9 cellular contexts compared by ENCODE assay signal in genomic region chr9:95857122-95857521, GRCh38. TPM values are rescaled to one million over a fixed set of nuclear protein-coding genes. Genes with fewer than 3 reads are reported as not detected.
DNase-seq lines count a peak whose midpoint lies in the region; ATAC-seq and TF ChIP-seq lines count a peak whose summit lies in the region.
"Had no signal": no experiment of that assay in that cellular context is flagged by ENCODE, and none has a peak within 500 bp of the region (broad histone marks: within the 10 kb centered on the region; RNA-seq: fewer than 3 reads in every experiment).

No MANE protein-coding gene starts in this region.

- no peaks in the 10 kb centered on the region for H3K36me3 Mint-ChIP-seq in GM23338 (ENCODE audit: low read depth)

- no peak for TF ChIP-seq POLR2A in thyroid gland (IDR thresholded peaks at IDR 0.05)

- H3K27me3 ChIP-seq in GM23338 (ENCODE audit: insufficient read depth) = no peaks in the 10 kb centered on the region
- no peaks in the 10 kb centered on the region for H3K27me3 ChIP-seq in thyroid gland

- WGBS in thyroid gland, 2 donors = 52 to 57% methylated on average over 3 of the region's 3 CpGs

- no peak overlapping the region for H3K27ac Mint-ChIP-seq in GM23338
- H3K27ac Mint-ChIP-seq: dendritic cell treated with granulocyte-macrophage colony-stimulating factor and Interleukin-4, amounts not matched to agents 40 ng/mL and 50 ng/mL, for 4 days had no signal

- no peak overlapping the region for H3K4me3 ChIP-seq in GM23338
- no peak overlapping the region for H3K4me3 ChIP-seq in cardiac fibroblast (replicated peaks in 1 of 2; ENCODE audit: low read depth in 2 of 2, low read length in 2 of 2)
- H3K4me3 ChIP-seq in thyroid gland (replicated peaks in 1 of 3) = no peak overlapping the region
- H3K4me3 ChIP-seq: skin epidermis had no signal

- peak; percentile 48; the same call in 2 of the 3 replicates for ATAC-seq in GM23338

- no peaks in the 10 kb centered on the region for H3K79me2 ChIP-seq in GM23338 (replicated peaks; ENCODE audit: insufficient read depth)

- no peak for TF ChIP-seq CTCF in GM23338 (conservative IDR thresholded peaks at IDR 0.05; ENCODE audit: low read depth in 2 of 2)
- TF ChIP-seq CTCF in cardiac fibroblast (IDR thresholded peaks at IDR 0.05; ENCODE audit: low read depth, low read length) = no peak
- no peak for TF ChIP-seq CTCF in thyroid gland (IDR thresholded peaks at IDR 0.05)

- no peaks in the 10 kb centered on the region for H3K9me2 ChIP-seq in GM23338 (ENCODE audit: insufficient read depth)

- H3K4me1 Mint-ChIP-seq in GM23338 = peaks cover 16% of the 10 kb centered on the region

- H3K9me3 Mint-ChIP-seq in GM23338 = no peaks in the 10 kb centered on the region

- H3F3A ChIP-seq in GM23338 (replicated peaks; ENCODE audit: low read depth) = no peaks in the 10 kb centered on the region

- no peaks in the 10 kb centered on the region for H3K27me3 Mint-ChIP-seq in GM23338 (ENCODE audit: insufficient read depth, low read depth, poor library complexity)
- H3K27me3 Mint-ChIP-seq: dendritic cell treated with granulocyte-macrophage colony-stimulating factor and Interleukin-4, amounts not matched to agents 40 ng/mL and 50 ng/mL, for 4 days had no signal

- H3K9me3 ChIP-seq in thyroid gland = no peaks in the 10 kb centered on the region

- H3K36me3 ChIP-seq in GM23338 (ENCODE audit: insufficient read depth) (no peaks in the 10 kb centered on the region), thyroid gland (no peaks in the 10 kb centered on the region)

- no peak overlapping the region for H3K4me3 Mint-ChIP-seq in GM23338
- H3K4me3 Mint-ChIP-seq: dendritic cell treated with granulocyte-macrophage colony-stimulating factor and Interleukin-4, amounts not matched to agents 40 ng/mL and 50 ng/mL, for 4 days had no signal

- DNase-seq in GM23338 (ENCODE audit: low spot score) (peak; percentile 9), NCI-H2171 (lab: John Stamatoyannopoulos, UW) (peak; percentile 84), cardiac fibroblast (ENCODE audit: low read depth in 2 of 2) (peak; percentile 74 to 82), retina (peak; percentile 9), SW480 (ENCODE audit: low spot score) (no peak), HK-2 (ENCODE audit: unreplicated experiment) (no peak), thyroid gland (no peak)

- H4K20me1 ChIP-seq in GM23338 (replicated peaks; ENCODE audit: insufficient read depth) = no peaks in the 10 kb centered on the region

- no peak overlapping the region for H2AFZ ChIP-seq in GM23338

- H3K27ac ChIP-seq in GM23338 (ENCODE audit: low read depth) (no peak overlapping the region), thyroid gland (no peak overlapping the region)
- H3K27ac ChIP-seq: skin epidermis had no signal

- intact Hi-C loops in thyroid gland (cut with DNase I) = no loop called here

- no peak overlapping the region for H3K4me2 ChIP-seq in GM23338

- no peaks in the 10 kb centered on the region for H3K4me1 ChIP-seq in GM23338 (ENCODE audit: insufficient read depth)
- no peaks in the 10 kb centered on the region for H3K4me1 ChIP-seq in thyroid gland

TF ChIP-seq in GM23338, 12 proteins besides CTCF, POLR2A, EP300 and RAD21:
- TF ChIP-seq, protein P1, sequence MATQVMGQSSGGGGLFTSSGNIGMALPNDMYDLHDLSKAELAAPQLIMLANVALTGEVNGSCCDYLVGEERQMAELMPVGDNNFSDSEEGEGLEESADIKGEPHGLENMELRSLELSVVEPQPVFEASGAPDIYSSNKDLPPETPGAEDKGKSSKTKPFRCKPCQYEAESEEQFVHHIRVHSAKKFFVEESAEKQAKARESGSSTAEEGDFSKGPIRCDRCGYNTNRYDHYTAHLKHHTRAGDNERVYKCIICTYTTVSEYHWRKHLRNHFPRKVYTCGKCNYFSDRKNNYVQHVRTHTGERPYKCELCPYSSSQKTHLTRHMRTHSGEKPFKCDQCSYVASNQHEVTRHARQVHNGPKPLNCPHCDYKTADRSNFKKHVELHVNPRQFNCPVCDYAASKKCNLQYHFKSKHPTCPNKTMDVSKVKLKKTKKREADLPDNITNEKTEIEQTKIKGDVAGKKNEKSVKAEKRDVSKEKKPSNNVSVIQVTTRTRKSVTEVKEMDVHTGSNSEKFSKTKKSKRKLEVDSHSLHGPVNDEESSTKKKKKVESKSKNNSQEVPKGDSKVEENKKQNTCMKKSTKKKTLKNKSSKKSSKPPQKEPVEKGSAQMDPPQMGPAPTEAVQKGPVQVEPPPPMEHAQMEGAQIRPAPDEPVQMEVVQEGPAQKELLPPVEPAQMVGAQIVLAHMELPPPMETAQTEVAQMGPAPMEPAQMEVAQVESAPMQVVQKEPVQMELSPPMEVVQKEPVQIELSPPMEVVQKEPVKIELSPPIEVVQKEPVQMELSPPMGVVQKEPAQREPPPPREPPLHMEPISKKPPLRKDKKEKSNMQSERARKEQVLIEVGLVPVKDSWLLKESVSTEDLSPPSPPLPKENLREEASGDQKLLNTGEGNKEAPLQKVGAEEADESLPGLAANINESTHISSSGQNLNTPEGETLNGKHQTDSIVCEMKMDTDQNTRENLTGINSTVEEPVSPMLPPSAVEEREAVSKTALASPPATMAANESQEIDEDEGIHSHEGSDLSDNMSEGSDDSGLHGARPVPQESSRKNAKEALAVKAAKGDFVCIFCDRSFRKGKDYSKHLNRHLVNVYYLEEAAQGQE (IDR thresholded peaks at IDR 0.05; ENCODE audit: unreplicated experiment) = no peak
- TF ChIP-seq, protein P2, sequence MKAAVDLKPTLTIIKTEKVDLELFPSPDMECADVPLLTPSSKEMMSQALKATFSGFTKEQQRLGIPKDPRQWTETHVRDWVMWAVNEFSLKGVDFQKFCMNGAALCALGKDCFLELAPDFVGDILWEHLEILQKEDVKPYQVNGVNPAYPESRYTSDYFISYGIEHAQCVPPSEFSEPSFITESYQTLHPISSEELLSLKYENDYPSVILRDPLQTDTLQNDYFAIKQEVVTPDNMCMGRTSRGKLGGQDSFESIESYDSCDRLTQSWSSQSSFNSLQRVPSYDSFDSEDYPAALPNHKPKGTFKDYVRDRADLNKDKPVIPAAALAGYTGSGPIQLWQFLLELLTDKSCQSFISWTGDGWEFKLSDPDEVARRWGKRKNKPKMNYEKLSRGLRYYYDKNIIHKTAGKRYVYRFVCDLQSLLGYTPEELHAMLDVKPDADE (IDR thresholded peaks at IDR 0.05) = no peak
- TF ChIP-seq ZNF331 (CRISPR knock-in tag; IDR thresholded peaks at IDR 0.05; ENCODE audit: low read depth) = no peak
- TF ChIP-seq JUNB (IDR thresholded peaks at IDR 0.05; ENCODE audit: unreplicated experiment) = no peak

RNA-seq across cellular contexts. Expression of gene ERCC6L2, which starts 18.4 kb away (rescaled TPM):
- 69.5 and 80.6 TPM in 2 replicates for total RNA-seq in GM23338 (2014; rRNA removed; shearing (Covaris generic))
- 31.4 and 33.5 TPM in 2 replicates for polyA plus RNA-seq in GM23338 (2016; fragmentation: Nextera tagmentation; extraction: Ambion mirVana)
- 100 to 1,000 TPM in 1 of 4 donors, 10 to 100 TPM in 3; 90.6 to 130 (median 95.3) TPM for total RNA-seq in thyroid gland

Comparison
In these comparisons a context has a peak if more than half of its experiments do, and no peak if none do; other contexts are left out.
1. DNase-seq: peak in GM23338 (single experiment), NCI-H2171 (single experiment), cardiac fibroblast (2 of 2) and retina (single experiment); none in SW480 (single experiment), HK-2 (single experiment) and thyroid gland (0 of 2).